ENCODE assay signal across 10 cellular contexts in the genomic region with DNA sequence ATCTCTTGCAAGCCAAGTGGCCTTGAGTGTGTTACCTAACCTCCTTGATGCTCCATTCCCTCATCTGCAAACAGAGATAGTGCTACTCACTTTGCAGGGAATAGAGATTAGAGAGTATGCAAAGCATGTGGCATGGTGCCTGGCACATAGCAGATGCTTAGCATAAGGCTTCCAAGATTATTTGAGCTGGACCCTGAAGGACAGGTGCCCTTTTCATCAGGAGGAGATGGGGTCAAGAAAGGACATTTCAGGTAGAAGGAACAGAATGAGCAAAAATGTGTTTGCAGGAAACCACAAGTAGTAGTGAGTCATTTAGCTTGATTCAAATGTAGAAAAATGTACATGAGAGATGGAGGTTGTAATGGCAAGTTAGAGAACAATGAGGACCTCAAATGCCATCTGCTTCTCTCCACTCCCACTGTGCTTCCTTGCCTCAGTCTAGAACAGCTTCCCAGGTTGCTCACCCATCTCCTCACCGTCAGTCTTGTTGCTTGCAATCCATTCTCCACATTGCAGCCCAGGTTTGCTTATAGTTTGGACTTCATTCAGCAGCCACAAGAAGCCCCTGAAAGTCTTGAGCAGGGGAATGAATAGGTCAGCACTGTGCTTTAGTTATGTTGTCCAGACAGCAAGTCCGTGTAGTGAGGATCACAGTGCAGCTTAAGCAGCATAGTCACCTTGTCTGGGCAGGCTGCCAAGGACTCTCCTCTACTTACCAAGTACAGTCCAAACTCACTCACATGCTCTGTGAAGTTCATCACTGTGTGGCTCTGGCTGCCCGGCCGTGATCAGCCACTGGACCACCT.
DNase-seq lines count a peak whose midpoint lies in the region; ATAC-seq lines count a peak whose summit lies in the region.
"Had no signal": no experiment of that assay in that cellular context is flagged by ENCODE, and none has a peak within 500 bp of the region (broad histone marks: within the 10 kb centered on the region; RNA-seq: fewer than 3 reads in every experiment).

No MANE protein-coding gene starts in this region.

- peaks cover 9% of the 10 kb centered on the region for H3K36me3 Mint-ChIP-seq in activated T-helper 1 cell treated with anti-CD3 and anti-CD28 coated beads, Interleukin-12 subunit alpha, Interleukin-12 subunit beta, Interleukin-2, Interleukin-4 antibody, amounts not matched to agents 30 ng/mL and 10 ng/mL and 1 ng/mL, durations not matched to agents 14 hours and 24 hours and 36 hours (ENCODE audit: low read depth)
- H3K36me3 Mint-ChIP-seq: memory B cell had no signal

- ATAC-seq in GM19351 (IDR thresholded peaks at IDR 0.05; ENCODE audit: unreplicated experiment) (peak; percentile 74), GM21528 (IDR thresholded peaks at IDR 0.05; ENCODE audit: low FRiP score, unreplicated experiment) (no peak), GM21825 (IDR thresholded peaks at IDR 0.05; ENCODE audit: unreplicated experiment) (no peak)

- H3K27ac Mint-ChIP-seq in activated T-helper 1 cell treated with anti-CD3 and anti-CD28 coated beads, Interleukin-12 subunit alpha, Interleukin-12 subunit beta, Interleukin-2, Interleukin-4 antibody, amounts not matched to agents 30 ng/mL and 10 ng/mL and 1 ng/mL, durations not matched to agents 14 hours and 24 hours and 36 hours: peak overlapping the region; percentile 50
- H3K27ac Mint-ChIP-seq: activated B cell treated with CpG ODN at 0.5 μM for 24 hours, memory B cell had no signal

- intact Hi-C loops in activated T-helper 1 cell treated with anti-CD3 and anti-CD28 coated beads, Interleukin-12 subunit alpha, Interleukin-12 subunit beta, Interleukin-2, Interleukin-4 antibody, amounts not matched to agents 30 ng/mL and 10 ng/mL and 1 ng/mL, durations not matched to agents 14 hours and 24 hours and 36 hours (cut with micrococcal nuclease): loop anchor here (1.0 kb wide), 5 partner anchors 9 to 103 kb away; no protein-coding TSS in a partner anchor

- peak; percentile 64 for DNase-seq in COR-L47 (lab: John Stamatoyannopoulos, UW)
- DNase-seq in NCI-H128 (lab: John Stamatoyannopoulos, UW; ENCODE audit: unreplicated experiment): peak; percentile 10
- no peak for DNase-seq in activated T-helper 1 cell treated with anti-CD3 and anti-CD28 coated beads, Interleukin-12 subunit alpha, Interleukin-12 subunit beta, Interleukin-2, Interleukin-4 antibody, amounts not matched to agents 30 ng/mL and 10 ng/mL and 1 ng/mL, durations not matched to agents 14 hours and 24 hours and 36 hours (ENCODE audit: low spot score)
- DNase-seq in kidney glomerular epithelial cell (lab: John Stamatoyannopoulos, UW): peak; percentile 55
- DNase-seq in retina: no peak
- DNase-seq: activated B cell treated with CpG ODN at 0.5 μM for 24 hours had no signal

- H3K27me3 Mint-ChIP-seq in activated T-helper 1 cell treated with anti-CD3 and anti-CD28 coated beads, Interleukin-12 subunit alpha, Interleukin-12 subunit beta, Interleukin-2, Interleukin-4 antibody, amounts not matched to agents 30 ng/mL and 10 ng/mL and 1 ng/mL, durations not matched to agents 14 hours and 24 hours and 36 hours (ENCODE audit: insufficient read depth): peaks cover 11% of the 10 kb centered on the region

- H3K4me1 Mint-ChIP-seq in activated T-helper 1 cell treated with anti-CD3 and anti-CD28 coated beads, Interleukin-12 subunit alpha, Interleukin-12 subunit beta, Interleukin-2, Interleukin-4 antibody, amounts not matched to agents 30 ng/mL and 10 ng/mL and 1 ng/mL, durations not matched to agents 14 hours and 24 hours and 36 hours (ENCODE audit: low read depth): peaks cover 59% of the 10 kb centered on the region
- H3K4me1 Mint-ChIP-seq: activated B cell treated with CpG ODN at 0.5 μM for 24 hours had no signal

- H3K4me3 Mint-ChIP-seq in activated T-helper 1 cell treated with anti-CD3 and anti-CD28 coated beads, Interleukin-12 subunit alpha, Interleukin-12 subunit beta, Interleukin-2, Interleukin-4 antibody, amounts not matched to agents 30 ng/mL and 10 ng/mL and 1 ng/mL, durations not matched to agents 14 hours and 24 hours and 36 hours: peak overlapping the region; percentile 11
- H3K4me3 Mint-ChIP-seq: activated B cell treated with CpG ODN at 0.5 μM for 24 hours, memory B cell had no signal

- no peaks in the 10 kb centered on the region for H3K9me3 Mint-ChIP-seq in activated T-helper 1 cell treated with anti-CD3 and anti-CD28 coated beads, Interleukin-12 subunit alpha, Interleukin-12 subunit beta, Interleukin-2, Interleukin-4 antibody, amounts not matched to agents 30 ng/mL and 10 ng/mL and 1 ng/mL, durations not matched to agents 14 hours and 24 hours and 36 hours
- H3K9me3 Mint-ChIP-seq: activated B cell treated with CpG ODN at 0.5 μM for 24 hours, memory B cell had no signal

Comparison
In these comparisons a context has a peak if more than half of its experiments do, and no peak if none do; other contexts are left out.
1. DNase-seq: peak in COR-L47 (single experiment), NCI-H128 (single experiment) and kidney glomerular epithelial cell (single experiment); none in activated T-helper 1 cell treated with anti-CD3 and anti-CD28 coated beads, Interleukin-12 subunit alpha, Interleukin-12 subunit beta, Interleukin-2, Interleukin-4 antibody, amounts not matched to agents 30 ng/mL and 10 ng/mL and 1 ng/mL, durations not matched to agents 14 hours and 24 hours and 36 hours (single experiment) and retina (single experiment).